Comparison of ENCODE assay signal across 16 cellular contexts in the genomic region with DNA sequence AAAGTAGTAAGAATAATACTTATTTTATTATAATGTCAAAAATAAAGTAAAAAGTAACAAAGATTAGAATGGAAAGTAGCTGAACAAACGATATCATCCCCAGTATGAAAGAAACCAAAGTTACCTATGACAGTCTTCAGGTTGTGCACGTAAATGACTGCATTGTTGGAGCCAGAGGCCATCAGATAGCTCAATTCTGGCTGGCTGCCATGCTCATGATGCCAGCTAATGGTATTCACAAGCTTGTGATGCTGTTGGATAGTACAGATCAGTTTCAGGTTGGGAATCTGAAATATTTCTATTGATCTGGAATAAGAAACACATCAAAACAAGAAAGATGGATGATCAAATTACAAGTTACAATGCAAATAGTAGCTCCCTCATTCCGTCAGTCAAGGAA. TPM values are rescaled to one million over a fixed set of nuclear protein-coding genes. Genes with fewer than 3 reads are reported as not detected.
DNase-seq lines count a peak whose midpoint lies in the region; ATAC-seq, FAIRE-seq and TF ChIP-seq lines count a peak whose summit lies in the region.
"Had no signal": no experiment of that assay in that cellular context is flagged by ENCODE, and none has a peak within 500 bp of the region (broad histone marks: within the 10 kb centered on the region; RNA-seq: fewer than 3 reads in every experiment).

No MANE protein-coding gene starts in this region.

- in situ Hi-C loops in K562 (cut with MboI), result no loop called here

- POLR2A ChIA-PET in SK-N-SH (lab: Yijun Ruan, JAX) (no interaction called here), K562 (lab: Yijun Ruan, JAX) (interaction anchor here (1.2 to 1.4 kb wide), 5 partner anchors 11 to 21 kb away, joined by 3 to 4 read pairs (median 4); a partner anchor contains a TSS)

- H3K4me2 ChIP-seq in SK-N-SH, result no peak overlapping the region
- H3K4me2 ChIP-seq in K562 (ENCODE audit: insufficient read depth, low read length), result no peak overlapping the region

- no peak overlapping the region for H2AFZ ChIP-seq in SK-N-SH (ENCODE audit: low read depth)
- no peak overlapping the region for H2AFZ ChIP-seq in K562 (ENCODE audit: low read depth, low read length)

- no peaks in the 10 kb centered on the region for H3K27me3 ChIP-seq in SK-N-SH (ENCODE audit: insufficient read depth)
- H3K27me3 ChIP-seq in K562 (ENCODE audit: control insufficient read depth in 2 of 2, insufficient read depth in 2 of 2, low read length in 2 of 2), result no peaks in the 10 kb centered on the region

- WGBS in SK-N-SH (ENCODE audit: low lambda C conversion rate), result 82% methylated on average over 3 of the region's 3 CpGs
- 87% methylated on average over 3 of the region's 3 CpGs for WGBS in K562 (ENCODE audit: insufficient coverage, low coverage, missing lambda C conversion rate)

- TF ChIP-seq EP300 in SK-N-SH (IDR thresholded peaks at IDR 0.05; ENCODE audit: borderline replicate concordance in 1 of 2, low read depth in 1 of 2, low read length in 1 of 2), result no peak
- TF ChIP-seq EP300 in K562 (IDR thresholded peaks at IDR 0.05; ENCODE audit: low read length), result no peak

- TF ChIP-seq RAD21 in SK-N-SH (IDR thresholded peaks at IDR 0.05; ENCODE audit: low read length), result no peak
- TF ChIP-seq RAD21 in K562 (CRISPR knock-in tag; conservative IDR thresholded peaks at IDR 0.05 in 1 of 2, IDR thresholded peaks at IDR 0.05 in 1 of 2), result no peak

- H3K36me3 ChIP-seq in SK-N-SH (replicated peaks in 1 of 2; ENCODE audit: control insufficient read depth in 1 of 2, insufficient read depth in 2 of 2, low read length in 1 of 2), result peaks cover 56 to 62% of the 10 kb centered on the region in 2 experiments
- H3K36me3 ChIP-seq in K562 (ENCODE audit: control insufficient read depth, insufficient read depth, low read length), result peaks cover 96% of the 10 kb centered on the region

- no TSS peak for BruUV-seq in K562 (replicated peaks; lab: Mats Ljungman, UMichigan)

- H4K20me1 ChIP-seq in SK-N-SH (ENCODE audit: insufficient read depth) (no peaks in the 10 kb centered on the region), K562 (replicated peaks; ENCODE audit: control insufficient read depth, insufficient read depth, low read length) (no peaks in the 10 kb centered on the region)

- no peak for ATAC-seq in SK-N-SH treated with all-trans-retinoic acid at 6 μM for 48 hours
- ATAC-seq in K562, result no peak
- peak; percentile 34 for ATAC-seq in left lobe of liver
- ATAC-seq in HG03196 (IDR thresholded peaks at IDR 0.05; ENCODE audit: unreplicated experiment), result no peak
- ATAC-seq: HepG2 had no signal

- peak; percentile 30 for DNase-seq in SK-N-SH
- peak in 39 of 76 experiments; percentile 2 to 51 (median 15) for DNase-seq in HUDEP-2 (lab: John Stamatoyannopoulos, UW; ENCODE audit: unreplicated experiment in 76 of 76)
- DNase-seq in K562 (ENCODE audit: extremely low read depth in 1 of 4, low spot score in 3 of 4), result no peak
- no peak for DNase-seq in left lobe of liver (ENCODE audit: low spot score)
- DNase-seq in activated CD4-positive, alpha-beta T cell treated with anti-CD3 and anti-CD28 coated beads, Interleukin-2, amount 50 U/mL, for 1 hour, result no peak
- no peak for DNase-seq in AG08396 (ENCODE audit: low spot score)
- DNase-seq: ACHN; CD4-positive, alpha-beta memory T cell; DMS79; GOT3 had no signal

- no peak overlapping the region for H3K27ac ChIP-seq in SK-N-SH (ENCODE audit: low read depth in 2 of 2, low read length in 1 of 2)
- H3K27ac ChIP-seq in K562 (ENCODE audit: extremely low read depth, low read depth, low read length), result no peak overlapping the region
- H3K27ac ChIP-seq: C4-2B had no signal

- no peak for FAIRE-seq in K562 (lab: Jason Lieb, UNC)
- FAIRE-seq: GM12891, HepG2 had no signal

- no peaks in the 10 kb centered on the region; a peak in 1 of 4 replicates for H3K4me1 ChIP-seq in SK-N-SH (ENCODE audit: control insufficient read depth in 1 of 2, insufficient read depth in 2 of 2, low read depth in 1 of 2, low read length in 1 of 2)
- H3K4me1 ChIP-seq in K562 (replicated peaks in 1 of 2; ENCODE audit: control insufficient read depth in 2 of 2, insufficient read depth in 2 of 2, low read length in 2 of 2), result no peaks in the 10 kb centered on the region
- H3K4me1 ChIP-seq: HAP-1 had no signal

- no peaks in the 10 kb centered on the region for H3K9me2 ChIP-seq in SK-N-SH

- TF ChIP-seq POLR2A in K562 (conservative IDR thresholded peaks at IDR 0.05), result no peak

- TF ChIP-seq CTCF in SK-N-SH (IDR thresholded peaks at IDR 0.05) (no peak), K562 (IDR thresholded peaks at IDR 0.05 in 2 of 3, conservative IDR thresholded peaks at IDR 0.05 in 1 of 3; ENCODE audit: insufficient read depth in 2 of 3, low read depth in 1 of 3, low read length in 3 of 3) (no peak)

- no peaks in the 10 kb centered on the region for H3K79me2 ChIP-seq in SK-N-SH (ENCODE audit: insufficient read depth)
- H3K79me2 ChIP-seq in K562 (ENCODE audit: control insufficient read depth, insufficient read depth, low read length), result no peaks in the 10 kb centered on the region

- CTCF ChIA-PET in SK-N-SH (lab: Yijun Ruan, JAX) (interaction anchor here (1.7 to 2.5 kb wide), 4 partner anchors 13 to 124 kb away, joined by 4 to 8 read pairs (median 6); a partner anchor contains a TSS), K562 (lab: Yijun Ruan, JAX; ENCODE audit: low intra/inter-chr PET ratio) (no interaction called here)

- H3F3A ChIP-seq in SK-N-SH (replicated peaks; ENCODE audit: insufficient read depth), result no peaks in the 10 kb centered on the region

- intact Hi-C loops in K562 (cut with micrococcal nuclease), result no loop called here

- no peak overlapping the region for H3K9ac ChIP-seq in SK-N-SH
- no peak overlapping the region for H3K9ac ChIP-seq in K562 (ENCODE audit: insufficient read depth in 1 of 2, low read depth in 2 of 2, low read length in 2 of 2)

- H3K9me3 ChIP-seq in SK-N-SH (no peaks in the 10 kb centered on the region), K562 (replicated peaks; ENCODE audit: control insufficient read depth, insufficient read depth, low read depth, low read length) (no peaks in the 10 kb centered on the region)
- H3K9me3 ChIP-seq: HAP-1 had no signal

- H3K4me3 ChIP-seq in SK-N-SH (ENCODE audit: low read depth in 2 of 2, low read length in 1 of 2) (no peak overlapping the region), K562 (no peak overlapping the region)
- H3K4me3 ChIP-seq: HAP-1 had no signal

- H3K9me1 ChIP-seq in K562 (ENCODE audit: control insufficient read depth, insufficient read depth, low read length), result no peaks in the 10 kb centered on the region

RNA-seq across cellular contexts. Expression of a gene that starts 21.1 kb away (rescaled TPM):
- polyA plus RNA-seq in SK-N-SH (2012; rRNA removed) (6.6 and 8.4 TPM in 2 replicates), K562 (2011; rRNA removed) (15.1 and 19.8 TPM in 2 replicates), K562 (2014; fragmentation: Illumina TruSeq; extraction: Trizol) (28.4 and 36.8 TPM in 2 replicates), K562 (2014; fragmentation: Nextera tagmentation; extraction: Ambion mirVana) (10 to 100 TPM; 10.3 to 15.0 TPM), K562 (2014; rRNA removed) (19.9 and 22.6 TPM in 2 replicates)
- 6.2 and 7.5 TPM in 2 replicates for polyA plus RNA-seq in SK-N-SH (2012; cell fraction: cytosol; rRNA removed)
- 8.9 and 9.9 TPM in 2 replicates for polyA plus RNA-seq in SK-N-SH (2012; cell fraction: nucleus; rRNA removed)
- total RNA-seq in K562 (2011; cell fraction: chromatin; rRNA removed; ENCODE audit: low replicate concordance), result 28.3 and 36.3 TPM in 2 replicates
- 12.5 and 14.3 TPM in 2 replicates for total RNA-seq in K562 (2011; cell fraction: nucleolus; rRNA removed)
- 16.5 and 16.6 TPM in 2 replicates for total RNA-seq in K562 (2011; cell fraction: nucleoplasm; rRNA removed)
- total RNA-seq in K562 (2014; rRNA removed) (34.7 and 46.8 TPM in 2 replicates), K562 (2014; rRNA removed; fragmentation: Illumina TruSeq; extraction: Trizol) (38.9 and 41.7 TPM in 2 replicates), K562 (2015; rRNA removed; fragmentation: Illumina TruSeq; extraction: Trizol) (46.9 and 48.2 TPM in 2 replicates), K562 (2021) (41.3 and 44.4 TPM in 2 replicates), left lobe of liver (7.1 TPM)
- 14.7 and 18.6 TPM in 2 replicates for polyA plus RNA-seq in K562 (2011; cell fraction: cytosol; rRNA removed)
- 15.4 and 22.1 TPM in 2 replicates for polyA plus RNA-seq in K562 (2011; cell fraction: nucleus; rRNA removed)
- polyA plus RNA-seq in K562 (2012), result 12.7 and 19.7 TPM in 2 replicates
- polyA minus RNA-seq in K562 (2011; rRNA and poly(A)+ RNA removed), result 37.3 and 43.7 TPM in 2 replicates
- polyA minus RNA-seq in K562 (2011; cell fraction: cytosol; rRNA and poly(A)+ RNA removed), result 22.1 and 34.6 TPM in 2 replicates
- 11.2 and 15.7 TPM in 2 replicates for polyA minus RNA-seq in K562 (2011; cell fraction: nucleus; rRNA and poly(A)+ RNA removed)

RNA-seq across cellular contexts. Expression of a gene that starts 24.0 kb away (rescaled TPM):
- 41.0 and 50.7 TPM in 2 replicates for polyA plus RNA-seq in SK-N-SH (2012; rRNA removed)
- 48.1 and 66.9 TPM in 2 replicates for polyA plus RNA-seq in SK-N-SH (2012; cell fraction: cytosol; rRNA removed)
- polyA plus RNA-seq in SK-N-SH (2012; cell fraction: nucleus; rRNA removed), result 23.8 and 27.3 TPM in 2 replicates
- 9.4 and 24.4 TPM in 2 replicates for total RNA-seq in K562 (2011; cell fraction: chromatin; rRNA removed; ENCODE audit: low replicate concordance)
- total RNA-seq in K562 (2011; cell fraction: nucleolus; rRNA removed), result 3.7 and 5.7 TPM in 2 replicates
- total RNA-seq in K562 (2011; cell fraction: nucleoplasm; rRNA removed), result 12.1 and 27.2 TPM in 2 replicates
- 49.0 and 54.0 TPM in 2 replicates for total RNA-seq in K562 (2014; rRNA removed)
- total RNA-seq in K562 (2014; rRNA removed; fragmentation: Illumina TruSeq; extraction: Trizol), result 42.9 and 48.2 TPM in 2 replicates
- total RNA-seq in K562 (2015; rRNA removed; fragmentation: Illumina TruSeq; extraction: Trizol), result 40.4 and 41.1 TPM in 2 replicates
- total RNA-seq in K562 (2021), result 90.3 and 98.4 TPM in 2 replicates
- 86.3 and 114 TPM in 2 replicates for polyA plus RNA-seq in K562 (2011; rRNA removed)
- 73.5 and 77.0 TPM in 2 replicates for polyA plus RNA-seq in K562 (2011; cell fraction: cytosol; rRNA removed)
- polyA plus RNA-seq in K562 (2011; cell fraction: nucleus; rRNA removed), result 24.4 and 26.1 TPM in 2 replicates
- polyA plus RNA-seq in K562 (2012), result 59.9 and 96.6 TPM in 2 replicates
- 67.0 and 102 TPM in 2 replicates for polyA plus RNA-seq in K562 (2014; fragmentation: Illumina TruSeq; extraction: Trizol)
- 100 to 1,000 TPM; 411 to 424 TPM for polyA plus RNA-seq in K562 (2014; fragmentation: Nextera tagmentation; extraction: Ambion mirVana)
- 143 and 151 TPM in 2 replicates for polyA plus RNA-seq in K562 (2014; rRNA removed)
- polyA minus RNA-seq in K562 (2011; rRNA and poly(A)+ RNA removed), result 68.5 and 68.8 TPM in 2 replicates
- 22.9 and 27.5 TPM in 2 replicates for polyA minus RNA-seq in K562 (2011; cell fraction: cytosol; rRNA and poly(A)+ RNA removed)
- polyA minus RNA-seq in K562 (2011; cell fraction: nucleus; rRNA and poly(A)+ RNA removed), result 3.6 and 8.4 TPM in 2 replicates
- total RNA-seq in left lobe of liver, result 23.0 TPM

RNA-seq across cellular contexts. Expression of a gene that starts 58.4 kb away (rescaled TPM):
- polyA plus RNA-seq in SK-N-SH (2012; rRNA removed) (45.3 and 51.5 TPM in 2 replicates), K562 (2011; rRNA removed) (67.7 and 68.9 TPM in 2 replicates), K562 (2014; fragmentation: Illumina TruSeq; extraction: Trizol) (56.6 and 60.5 TPM in 2 replicates), K562 (2014; fragmentation: Nextera tagmentation; extraction: Ambion mirVana) (10 to 100 TPM; 15.2 to 17.5 TPM), K562 (2014; rRNA removed) (49.7 and 52.1 TPM in 2 replicates)
- 48.2 and 52.3 TPM in 2 replicates for polyA plus RNA-seq in SK-N-SH (2012; cell fraction: cytosol; rRNA removed)
- polyA plus RNA-seq in SK-N-SH (2012; cell fraction: nucleus; rRNA removed), result 36.9 and 44.6 TPM in 2 replicates
- total RNA-seq in K562 (2011; cell fraction: chromatin; rRNA removed; ENCODE audit: low replicate concordance), result 33.1 and 62.7 TPM in 2 replicates
- 21.3 and 25.4 TPM in 2 replicates for total RNA-seq in K562 (2011; cell fraction: nucleolus; rRNA removed)
- total RNA-seq in K562 (2011; cell fraction: nucleoplasm; rRNA removed), result 30.8 and 33.4 TPM in 2 replicates
- total RNA-seq in K562 (2014; rRNA removed) (52.6 and 55.4 TPM in 2 replicates), K562 (2014; rRNA removed; fragmentation: Illumina TruSeq; extraction: Trizol) (53.6 and 64.3 TPM in 2 replicates), K562 (2015; rRNA removed; fragmentation: Illumina TruSeq; extraction: Trizol) (40.2 and 42.0 TPM in 2 replicates), K562 (2021) (47.7 and 51.8 TPM in 2 replicates), left lobe of liver (18.0 TPM)
- polyA plus RNA-seq in K562 (2011; cell fraction: cytosol; rRNA removed), result 39.2 and 66.3 TPM in 2 replicates
- polyA plus RNA-seq in K562 (2011; cell fraction: nucleus; rRNA removed), result 28.0 and 43.7 TPM in 2 replicates
- polyA plus RNA-seq in K562 (2012), result 37.9 and 38.1 TPM in 2 replicates
- polyA minus RNA-seq in K562 (2011; rRNA and poly(A)+ RNA removed), result 83.4 and 86.5 TPM in 2 replicates
- polyA minus RNA-seq in K562 (2011; cell fraction: cytosol; rRNA and poly(A)+ RNA removed), result 24.7 and 34.5 TPM in 2 replicates
- 10.9 and 20.1 TPM in 2 replicates for polyA minus RNA-seq in K562 (2011; cell fraction: nucleus; rRNA and poly(A)+ RNA removed)

Comparison
In these comparisons a context has a peak if more than half of its experiments do, and no peak if none do; other contexts are left out.
1. DNase-seq: peak in SK-N-SH (single experiment) and HUDEP-2 (39 of 76); none in K562 (0 of 4), left lobe of liver (single experiment), activated CD4-positive, alpha-beta T cell treated with anti-CD3 and anti-CD28 coated beads, Interleukin-2, amount 50 U/mL, for 1 hour (single experiment) and AG08396 (single experiment).